In the genomic region with DNA sequence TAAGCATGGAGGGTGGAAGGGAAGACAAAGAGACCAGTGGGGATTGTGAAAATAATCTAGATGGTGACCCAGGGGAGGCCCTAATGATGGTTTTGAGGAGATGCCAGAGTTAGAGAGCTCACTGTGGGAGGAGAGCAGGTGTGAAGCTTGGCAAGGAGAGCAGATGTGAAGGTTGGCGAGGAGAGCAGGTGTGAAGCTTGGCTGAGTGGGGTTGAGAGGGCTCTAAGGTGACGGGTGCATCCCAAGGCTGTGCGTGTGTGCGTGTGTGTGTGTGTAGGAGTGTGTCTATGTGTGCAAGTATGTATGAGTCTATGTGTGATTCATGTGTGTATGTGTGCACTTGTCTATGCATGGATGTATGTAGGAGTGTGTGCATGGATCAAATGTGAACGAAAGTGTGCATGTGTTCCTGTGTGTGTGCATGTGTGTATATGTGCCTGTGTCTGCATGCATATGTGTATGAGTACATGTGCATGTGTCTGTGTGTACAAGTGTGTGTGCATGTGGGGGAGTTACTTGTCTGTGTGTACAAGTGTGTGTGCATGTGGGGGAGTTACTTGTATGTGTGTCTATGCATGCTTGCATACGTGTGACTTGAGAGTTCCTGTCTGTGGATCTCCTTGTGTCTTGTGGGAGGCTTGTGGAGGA, we compare ENCODE assay signal across 22 cellular contexts.
DNase-seq lines count a peak whose midpoint lies in the region; ATAC-seq, FAIRE-seq and TF ChIP-seq lines count a peak whose summit lies in the region.
"Had no signal": no experiment of that assay in that cellular context is flagged by ENCODE, and none has a peak within 500 bp of the region (broad histone marks: within the 10 kb centered on the region; RNA-seq: fewer than 3 reads in every experiment).

No MANE protein-coding gene starts in this region.

- H3K4me1 Mint-ChIP-seq in stimulated activated effector memory CD8-positive, alpha-beta T cell treated with anti-CD3 and anti-CD28 coated beads, Interleukin-12 subunit alpha, Interleukin-12 subunit beta, amount 100 ng/mL, for 72 hours, result no peaks in the 10 kb centered on the region
- H3K4me1 Mint-ChIP-seq in stimulated activated naive B cell treated with anti-CD40 and anti-IgM and Interleukin-4, amounts not matched to agents 10 μg/mL and 1 μg/mL and 100 μg/mL, for 72 hours, result no peaks in the 10 kb centered on the region
- H3K4me1 Mint-ChIP-seq: stimulated activated naive CD8-positive, alpha-beta T cell treated with anti-CD3 and anti-CD28 coated beads, Interleukin-15, amount 100 ng/mL, for 72 hours had no signal

- H3K9me3 Mint-ChIP-seq in stimulated activated effector memory CD8-positive, alpha-beta T cell treated with anti-CD3 and anti-CD28 coated beads, Interleukin-12 subunit alpha, Interleukin-12 subunit beta, amount 100 ng/mL, for 72 hours, result peaks cover 3% of the 10 kb centered on the region
- H3K9me3 Mint-ChIP-seq in stimulated activated naive B cell treated with anti-CD40 and anti-IgM and Interleukin-4, amounts not matched to agents 10 μg/mL and 1 μg/mL and 100 μg/mL, for 72 hours, result peaks cover 3 to 4% of the 10 kb centered on the region in 2 donors

- peak; percentile 13 for ATAC-seq in stimulated activated effector memory CD8-positive, alpha-beta T cell treated with anti-CD3 and anti-CD28 coated beads, Interleukin-12 subunit alpha, Interleukin-12 subunit beta, amount 100 ng/mL, for 72 hours
- ATAC-seq in stimulated activated naive B cell treated with anti-CD40 and anti-IgM and Interleukin-4, amounts not matched to agents 10 μg/mL and 1 μg/mL and 100 μg/mL, for 72 hours (replicated peaks), result no peak
- ATAC-seq: stimulated activated naive CD8-positive, alpha-beta T cell treated with anti-CD3 and anti-CD28 coated beads, Interleukin-15, amount 100 ng/mL, for 72 hours had no signal

- no peak for FAIRE-seq in kidney (lab: Jason Lieb, UNC)
- FAIRE-seq in urothelium cell line (lab: Jason Lieb, UNC), result no peak

- no peak overlapping the region for H3K4me3 Mint-ChIP-seq in stimulated activated effector memory CD8-positive, alpha-beta T cell treated with anti-CD3 and anti-CD28 coated beads, Interleukin-12 subunit alpha, Interleukin-12 subunit beta, amount 100 ng/mL, for 72 hours
- H3K4me3 Mint-ChIP-seq in stimulated activated naive B cell treated with anti-CD40 and anti-IgM and Interleukin-4, amounts not matched to agents 10 μg/mL and 1 μg/mL and 100 μg/mL, for 72 hours, result no peak overlapping the region
- H3K4me3 Mint-ChIP-seq: stimulated activated naive CD8-positive, alpha-beta T cell treated with anti-CD3 and anti-CD28 coated beads, Interleukin-15, amount 100 ng/mL, for 72 hours had no signal

- H3K36me3 ChIP-seq in kidney (ENCODE audit: control insufficient read depth in 1 of 2, insufficient read depth in 2 of 2, low read length in 2 of 2), result peaks cover 13 to 32% of the 10 kb centered on the region in 2 donors
- H3K36me3 ChIP-seq: BE2C, prostate gland had no signal

- intact Hi-C loops in kidney (cut with DNase I), result no loop called here

- H3K27ac ChIP-seq in kidney (ENCODE audit: low read depth in 2 of 2, low read length in 2 of 2), result no peak overlapping the region
- H3K27ac ChIP-seq: coronary artery, prostate gland, tibial nerve had no signal

- no peak overlapping the region for H3K4me3 ChIP-seq in kidney (ENCODE audit: low read length in 2 of 2)
- H3K4me3 ChIP-seq: coronary artery, prostate gland, tibial nerve had no signal

- H3K9me3 ChIP-seq in kidney (ENCODE audit: control insufficient read depth in 1 of 2, low read length in 2 of 2), result no peaks in the 10 kb centered on the region
- H3K9me3 ChIP-seq: BE2C, prostate gland, tibial nerve had no signal

- DNase-seq in NCI-H345 (lab: John Stamatoyannopoulos, UW), result peak; percentile 33
- DNase-seq in NCI-H345 treated with DMSO at 0.1 percent for 48 hours (lab: John Stamatoyannopoulos, UW; ENCODE audit: unreplicated experiment), result no peak
- peak; percentile 34 for DNase-seq in NCI-H2196 (lab: John Stamatoyannopoulos, UW; ENCODE audit: unreplicated experiment)
- peak; percentile 32 for DNase-seq in kidney
- peak in 1 of 2 donors; percentile 23 for DNase-seq in stimulated activated effector memory CD8-positive, alpha-beta T cell treated with anti-CD3 and anti-CD28 coated beads, Interleukin-12 subunit alpha, Interleukin-12 subunit beta, amount 100 ng/mL, for 72 hours (ENCODE audit: low spot score in 2 of 2)
- no peak for DNase-seq in stimulated activated CD4-positive, alpha-beta T cell treated with anti-CD3 and anti-CD28 coated beads, Interleukin-12 subunit alpha, Interleukin-12 subunit beta, amount 100 ng/mL, for 4 hours
- DNase-seq in urothelium cell line (ENCODE audit: low spot score), result no peak
- no peak for DNase-seq in stimulated activated naive B cell treated with anti-CD40 and anti-IgM and Interleukin-4, amounts not matched to agents 10 μg/mL and 1 μg/mL and 100 μg/mL, for 72 hours
- DNase-seq: 8988T; activated CD4-positive, CD25-positive, alpha-beta regulatory T cell treated with anti-CD3 and anti-CD28 coated beads, Interleukin-2, amount 50 U/mL, for 72 hours; activated effector memory CD4-positive, alpha-beta T cell treated with anti-CD3 and anti-CD28 coated beads, Interleukin-2, amount 50 U/mL, for 16 hours; BE2C; COR-L47; EL; IMR-90; midbrain; NCI-H1436; stimulated activated CD4-positive, alpha-beta T cell treated with anti-CD3 and anti-CD28 coated beads, Interleukin-2, amount 100 ng/mL, for 48 hours; stimulated activated naive CD8-positive, alpha-beta T cell treated with anti-CD3 and anti-CD28 coated beads, Interleukin-15, amount 100 ng/mL, for 72 hours had no signal

- no peak overlapping the region for H3K9ac ChIP-seq in kidney (ENCODE audit: low read length in 2 of 2)

- no peaks in the 10 kb centered on the region for H3K36me3 Mint-ChIP-seq in stimulated activated effector memory CD8-positive, alpha-beta T cell treated with anti-CD3 and anti-CD28 coated beads, Interleukin-12 subunit alpha, Interleukin-12 subunit beta, amount 100 ng/mL, for 72 hours
- peaks cover under 1 to 2% of the 10 kb centered on the region in 2 donors for H3K36me3 Mint-ChIP-seq in stimulated activated naive B cell treated with anti-CD40 and anti-IgM and Interleukin-4, amounts not matched to agents 10 μg/mL and 1 μg/mL and 100 μg/mL, for 72 hours

- TF ChIP-seq CTCF in kidney (IDR thresholded peaks at IDR 0.05; ENCODE audit: borderline replicate concordance, extremely low read depth, insufficient read depth), result no peak

- peaks cover 3 to 7% of the 10 kb centered on the region in 2 donors for H3K4me1 ChIP-seq in kidney (ENCODE audit: control insufficient read depth in 1 of 2, insufficient read depth in 1 of 2, low read depth in 1 of 2, low read length in 2 of 2)
- H3K4me1 ChIP-seq: BE2C, prostate gland had no signal

- peaks cover 0 to 3% of the 10 kb centered on the region in 2 donors for H3K27me3 Mint-ChIP-seq in stimulated activated naive B cell treated with anti-CD40 and anti-IgM and Interleukin-4, amounts not matched to agents 10 μg/mL and 1 μg/mL and 100 μg/mL, for 72 hours

- no peak overlapping the region for H3K27ac Mint-ChIP-seq in stimulated activated effector memory CD8-positive, alpha-beta T cell treated with anti-CD3 and anti-CD28 coated beads, Interleukin-12 subunit alpha, Interleukin-12 subunit beta, amount 100 ng/mL, for 72 hours
- no peak overlapping the region for H3K27ac Mint-ChIP-seq in stimulated activated naive B cell treated with anti-CD40 and anti-IgM and Interleukin-4, amounts not matched to agents 10 μg/mL and 1 μg/mL and 100 μg/mL, for 72 hours
- H3K27ac Mint-ChIP-seq: stimulated activated naive CD8-positive, alpha-beta T cell treated with anti-CD3 and anti-CD28 coated beads, Interleukin-15, amount 100 ng/mL, for 72 hours had no signal

Comparison
In these comparisons a context has a peak if more than half of its experiments do, and no peak if none do; other contexts are left out.
1. DNase-seq: peak in NCI-H345 (single experiment), NCI-H2196 (single experiment) and kidney (single experiment); none in NCI-H345 treated with DMSO at 0.1 percent for 48 hours (single experiment), stimulated activated CD4-positive, alpha-beta T cell treated with anti-CD3 and anti-CD28 coated beads, Interleukin-12 subunit alpha, Interleukin-12 subunit beta, amount 100 ng/mL, for 4 hours (single experiment), urothelium cell line (single experiment) and stimulated activated naive B cell treated with anti-CD40 and anti-IgM and Interleukin-4, amounts not matched to agents 10 μg/mL and 1 μg/mL and 100 μg/mL, for 72 hours (single experiment).